2 cellular contexts compared by ENCODE assay signal in the genomic region with DNA sequence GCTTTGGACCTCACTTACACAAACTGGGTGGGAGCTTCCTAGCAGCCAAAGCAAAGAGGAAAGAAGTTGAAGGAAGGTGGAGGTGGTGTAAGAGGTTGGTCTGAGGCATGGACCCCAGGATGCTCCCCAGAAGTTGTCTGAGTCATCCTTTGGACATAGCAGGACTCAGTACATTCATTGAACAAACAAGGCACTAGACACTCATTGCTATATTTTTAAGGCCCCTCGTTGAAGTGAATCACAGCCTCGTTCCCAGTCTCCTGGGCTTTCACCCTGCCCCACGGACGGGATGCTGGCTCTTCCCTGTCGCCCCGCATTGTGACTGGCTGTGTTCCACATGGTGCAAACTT.
TF ChIP-seq lines count a peak whose summit lies in the region.

No MANE protein-coding gene starts in this region.

TF ChIP-seq in SK-N-SH, 30 proteins besides CTCF, POLR2A, EP300 and RAD21 (continued from another document):
- TF ChIP-seq, protein P1, sequence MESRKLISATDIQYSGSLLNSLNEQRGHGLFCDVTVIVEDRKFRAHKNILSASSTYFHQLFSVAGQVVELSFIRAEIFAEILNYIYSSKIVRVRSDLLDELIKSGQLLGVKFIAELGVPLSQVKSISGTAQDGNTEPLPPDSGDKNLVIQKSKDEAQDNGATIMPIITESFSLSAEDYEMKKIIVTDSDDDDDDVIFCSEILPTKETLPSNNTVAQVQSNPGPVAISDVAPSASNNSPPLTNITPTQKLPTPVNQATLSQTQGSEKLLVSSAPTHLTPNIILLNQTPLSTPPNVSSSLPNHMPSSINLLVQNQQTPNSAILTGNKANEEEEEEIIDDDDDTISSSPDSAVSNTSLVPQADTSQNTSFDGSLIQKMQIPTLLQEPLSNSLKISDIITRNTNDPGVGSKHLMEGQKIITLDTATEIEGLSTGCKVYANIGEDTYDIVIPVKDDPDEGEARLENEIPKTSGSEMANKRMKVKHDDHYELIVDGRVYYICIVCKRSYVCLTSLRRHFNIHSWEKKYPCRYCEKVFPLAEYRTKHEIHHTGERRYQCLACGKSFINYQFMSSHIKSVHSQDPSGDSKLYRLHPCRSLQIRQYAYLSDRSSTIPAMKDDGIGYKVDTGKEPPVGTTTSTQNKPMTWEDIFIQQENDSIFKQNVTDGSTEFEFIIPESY (IDR thresholded peaks at IDR 0.05; ENCODE audit: borderline replicate concordance, low read depth) = no peak
- TF ChIP-seq SIN3A (IDR thresholded peaks at IDR 0.05; ENCODE audit: borderline replicate concordance, low read depth, low read length) (no peak), RCOR1 (IDR thresholded peaks at IDR 0.05; ENCODE audit: low read length) (no peak), EZH2phosphoT487 (IDR thresholded peaks at IDR 0.05; ENCODE audit: borderline replicate concordance, low read depth) (no peak), JUND (IDR thresholded peaks at IDR 0.05) (no peak), TCF12 (IDR thresholded peaks at IDR 0.05) (no peak)
- TF ChIP-seq, protein P2, sequence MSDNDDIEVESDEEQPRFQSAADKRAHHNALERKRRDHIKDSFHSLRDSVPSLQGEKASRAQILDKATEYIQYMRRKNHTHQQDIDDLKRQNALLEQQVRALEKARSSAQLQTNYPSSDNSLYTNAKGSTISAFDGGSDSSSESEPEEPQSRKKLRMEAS (IDR thresholded peaks at IDR 0.05; ENCODE audit: low read depth) = no peak
- TF ChIP-seq, protein P3, sequence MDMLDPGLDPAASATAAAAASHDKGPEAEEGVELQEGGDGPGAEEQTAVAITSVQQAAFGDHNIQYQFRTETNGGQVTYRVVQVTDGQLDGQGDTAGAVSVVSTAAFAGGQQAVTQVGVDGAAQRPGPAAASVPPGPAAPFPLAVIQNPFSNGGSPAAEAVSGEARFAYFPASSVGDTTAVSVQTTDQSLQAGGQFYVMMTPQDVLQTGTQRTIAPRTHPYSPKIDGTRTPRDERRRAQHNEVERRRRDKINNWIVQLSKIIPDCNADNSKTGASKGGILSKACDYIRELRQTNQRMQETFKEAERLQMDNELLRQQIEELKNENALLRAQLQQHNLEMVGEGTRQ (IDR thresholded peaks at IDR 0.05; ENCODE audit: borderline replicate concordance, low read depth, low read length) = no peak
- TF ChIP-seq, protein P4, sequence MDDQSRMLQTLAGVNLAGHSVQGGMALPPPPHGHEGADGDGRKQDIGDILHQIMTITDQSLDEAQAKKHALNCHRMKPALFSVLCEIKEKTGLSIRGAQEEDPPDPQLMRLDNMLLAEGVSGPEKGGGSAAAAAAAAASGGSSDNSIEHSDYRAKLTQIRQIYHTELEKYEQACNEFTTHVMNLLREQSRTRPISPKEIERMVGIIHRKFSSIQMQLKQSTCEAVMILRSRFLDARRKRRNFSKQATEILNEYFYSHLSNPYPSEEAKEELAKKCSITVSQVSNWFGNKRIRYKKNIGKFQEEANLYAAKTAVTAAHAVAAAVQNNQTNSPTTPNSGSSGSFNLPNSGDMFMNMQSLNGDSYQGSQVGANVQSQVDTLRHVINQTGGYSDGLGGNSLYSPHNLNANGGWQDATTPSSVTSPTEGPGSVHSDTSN (IDR thresholded peaks at IDR 0.05) = no peak
- TF ChIP-seq, protein P5, sequence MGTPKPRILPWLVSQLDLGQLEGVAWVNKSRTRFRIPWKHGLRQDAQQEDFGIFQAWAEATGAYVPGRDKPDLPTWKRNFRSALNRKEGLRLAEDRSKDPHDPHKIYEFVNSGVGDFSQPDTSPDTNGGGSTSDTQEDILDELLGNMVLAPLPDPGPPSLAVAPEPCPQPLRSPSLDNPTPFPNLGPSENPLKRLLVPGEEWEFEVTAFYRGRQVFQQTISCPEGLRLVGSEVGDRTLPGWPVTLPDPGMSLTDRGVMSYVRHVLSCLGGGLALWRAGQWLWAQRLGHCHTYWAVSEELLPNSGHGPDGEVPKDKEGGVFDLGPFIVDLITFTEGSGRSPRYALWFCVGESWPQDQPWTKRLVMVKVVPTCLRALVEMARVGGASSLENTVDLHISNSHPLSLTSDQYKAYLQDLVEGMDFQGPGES (IDR thresholded peaks at IDR 0.05; ENCODE audit: low read depth, low read length) = no peak
TF ChIP-seq in SK-N-SH: peak in this region for 0.

TF ChIP-seq in SK-N-SH treated with all-trans-retinoic acid at 6 μM for 48 hours, 23 proteins besides CTCF, POLR2A, EP300 and RAD21 (continued from another document):
- TF ChIP-seq, protein P6, sequence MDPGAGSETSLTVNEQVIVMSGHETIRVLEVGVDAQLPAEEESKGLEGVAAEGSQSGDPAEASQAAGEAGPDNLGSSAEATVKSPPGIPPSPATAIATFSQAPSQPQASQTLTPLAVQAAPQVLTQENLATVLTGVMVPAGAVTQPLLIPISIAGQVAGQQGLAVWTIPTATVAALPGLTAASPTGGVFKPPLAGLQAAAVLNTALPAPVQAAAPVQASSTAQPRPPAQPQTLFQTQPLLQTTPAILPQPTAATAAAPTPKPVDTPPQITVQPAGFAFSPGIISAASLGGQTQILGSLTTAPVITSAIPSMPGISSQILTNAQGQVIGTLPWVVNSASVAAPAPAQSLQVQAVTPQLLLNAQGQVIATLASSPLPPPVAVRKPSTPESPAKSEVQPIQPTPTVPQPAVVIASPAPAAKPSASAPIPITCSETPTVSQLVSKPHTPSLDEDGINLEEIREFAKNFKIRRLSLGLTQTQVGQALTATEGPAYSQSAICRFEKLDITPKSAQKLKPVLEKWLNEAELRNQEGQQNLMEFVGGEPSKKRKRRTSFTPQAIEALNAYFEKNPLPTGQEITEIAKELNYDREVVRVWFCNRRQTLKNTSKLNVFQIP (CRISPR knock-in tag; IDR thresholded peaks at IDR 0.05; ENCODE audit: borderline replicate concordance, low read depth) = no peak
- TF ChIP-seq ZNF565 (CRISPR knock-in tag; conservative IDR thresholded peaks at IDR 0.05; ENCODE audit: low read depth) = no peak
- no peak for TF ChIP-seq ZNF70 (CRISPR knock-in tag; IDR thresholded peaks at IDR 0.05)
- TF ChIP-seq, protein P7, sequence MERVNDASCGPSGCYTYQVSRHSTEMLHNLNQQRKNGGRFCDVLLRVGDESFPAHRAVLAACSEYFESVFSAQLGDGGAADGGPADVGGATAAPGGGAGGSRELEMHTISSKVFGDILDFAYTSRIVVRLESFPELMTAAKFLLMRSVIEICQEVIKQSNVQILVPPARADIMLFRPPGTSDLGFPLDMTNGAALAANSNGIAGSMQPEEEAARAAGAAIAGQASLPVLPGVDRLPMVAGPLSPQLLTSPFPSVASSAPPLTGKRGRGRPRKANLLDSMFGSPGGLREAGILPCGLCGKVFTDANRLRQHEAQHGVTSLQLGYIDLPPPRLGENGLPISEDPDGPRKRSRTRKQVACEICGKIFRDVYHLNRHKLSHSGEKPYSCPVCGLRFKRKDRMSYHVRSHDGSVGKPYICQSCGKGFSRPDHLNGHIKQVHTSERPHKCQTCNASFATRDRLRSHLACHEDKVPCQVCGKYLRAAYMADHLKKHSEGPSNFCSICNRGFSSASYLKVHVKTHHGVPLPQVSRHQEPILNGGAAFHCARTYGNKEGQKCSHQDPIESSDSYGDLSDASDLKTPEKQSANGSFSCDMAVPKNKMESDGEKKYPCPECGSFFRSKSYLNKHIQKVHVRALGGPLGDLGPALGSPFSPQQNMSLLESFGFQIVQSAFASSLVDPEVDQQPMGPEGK (CRISPR knock-in tag; IDR thresholded peaks at IDR 0.05; ENCODE audit: borderline replicate concordance) = no peak
- TF ChIP-seq SNAI2 (CRISPR knock-in tag; IDR thresholded peaks at IDR 0.05) = no peak
- TF ChIP-seq BACH2 (CRISPR knock-in tag; IDR thresholded peaks at IDR 0.05; ENCODE audit: borderline replicate concordance) = no peak
- no peak for TF ChIP-seq TOX (CRISPR knock-in tag; IDR thresholded peaks at IDR 0.05; ENCODE audit: borderline replicate concordance)
- TF ChIP-seq CSDC2 (CRISPR knock-in tag; IDR thresholded peaks at IDR 0.05) = no peak
- no peak for TF ChIP-seq ZNF8 (CRISPR knock-in tag; IDR thresholded peaks at IDR 0.05)
- no peak for TF ChIP-seq RARB (CRISPR knock-in tag; IDR thresholded peaks at IDR 0.05)
- TF ChIP-seq ZFP30 (CRISPR knock-in tag; IDR thresholded peaks at IDR 0.05) = no peak
- TF ChIP-seq ZC3H10 (CRISPR knock-in tag; IDR thresholded peaks at IDR 0.05) = no peak
- TF ChIP-seq, protein P8, sequence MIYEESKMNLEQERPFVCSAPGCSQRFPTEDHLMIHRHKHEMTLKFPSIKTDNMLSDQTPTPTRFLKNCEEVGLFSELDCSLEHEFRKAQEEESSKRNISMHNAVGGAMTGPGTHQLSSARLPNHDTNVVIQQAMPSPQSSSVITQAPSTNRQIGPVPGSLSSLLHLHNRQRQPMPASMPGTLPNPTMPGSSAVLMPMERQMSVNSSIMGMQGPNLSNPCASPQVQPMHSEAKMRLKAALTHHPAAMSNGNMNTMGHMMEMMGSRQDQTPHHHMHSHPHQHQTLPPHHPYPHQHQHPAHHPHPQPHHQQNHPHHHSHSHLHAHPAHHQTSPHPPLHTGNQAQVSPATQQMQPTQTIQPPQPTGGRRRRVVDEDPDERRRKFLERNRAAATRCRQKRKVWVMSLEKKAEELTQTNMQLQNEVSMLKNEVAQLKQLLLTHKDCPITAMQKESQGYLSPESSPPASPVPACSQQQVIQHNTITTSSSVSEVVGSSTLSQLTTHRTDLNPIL (CRISPR knock-in tag; IDR thresholded peaks at IDR 0.05; ENCODE audit: low read depth) = no peak
- TF ChIP-seq ESRRG (CRISPR knock-in tag; IDR thresholded peaks at IDR 0.05) = no peak
TF ChIP-seq in SK-N-SH treated with all-trans-retinoic acid at 6 μM for 48 hours: peak in this region for 0.
